Comparison of ENCODE assay signal across 6 cellular contexts in genomic region chr15:43638464-43639204, GRCh38. TPM values are rescaled to one million over a fixed set of nuclear protein-coding genes. Genes with fewer than 3 reads are reported as not detected.
"Had no signal": no experiment of that assay in that cellular context is flagged by ENCODE, and none has a peak within 500 bp of the region (broad histone marks: within the 10 kb centered on the region; RNA-seq: fewer than 3 reads in every experiment).

No MANE protein-coding gene starts in this region.

RNA-seq across cellular contexts. Expression of gene STRC, which starts 20.0 kb away (rescaled TPM):
- total RNA-seq: ascending aorta, endothelial cell of umbilical vein, fibroblast of villous mesenchyme, glomerular endothelial cell had no signal
- polyA plus RNA-seq: naive thymus-derived CD4-positive, alpha-beta T cell had no signal

RNA-seq across cellular contexts. Expression of gene CKMT1B, which starts 44.8 kb away (rescaled TPM):
- total RNA-seq: ascending aorta; endothelial cell of umbilical vein; fibroblast of villous mesenchyme; glomerular endothelial cell; naive thymus-derived CD4-positive, alpha-beta T cell; thoracic aorta had no signal
- polyA plus RNA-seq: endothelial cell of umbilical vein; naive thymus-derived CD4-positive, alpha-beta T cell had no signal

RNA-seq across cellular contexts. Expression of gene CKMT1A, which starts 55.0 kb away (rescaled TPM):
- total RNA-seq: ascending aorta; endothelial cell of umbilical vein; fibroblast of villous mesenchyme; glomerular endothelial cell; naive thymus-derived CD4-positive, alpha-beta T cell; thoracic aorta had no signal
- polyA plus RNA-seq: endothelial cell of umbilical vein; naive thymus-derived CD4-positive, alpha-beta T cell had no signal
